In genomic region chr9:76658510-76659231, GRCh38 we compare ENCODE assay signal across 8 cellular contexts.
DNase-seq lines count a peak whose midpoint lies in the region; ATAC-seq, FAIRE-seq and TF ChIP-seq lines count a peak whose summit lies in the region.

No MANE protein-coding gene starts in this region.

- TF ChIP-seq CTCF in DOHH2 (IDR thresholded peaks at IDR 0.05; ENCODE audit: low read depth, low read length, poor library complexity, severe bottlenecking): peak; percentile 85
- TF ChIP-seq CTCF in neural cell (IDR thresholded peaks at IDR 0.05; ENCODE audit: poor library complexity, severe bottlenecking): peak; percentile 71

- H3K27ac ChIP-seq in DOHH2 (ENCODE audit: low read depth, low read length) (peak overlapping the region; percentile 6; the same call in 1 of the 2 replicates), neural cell (ENCODE audit: low read length) (no peak overlapping the region)

- H3K9me2 ChIP-seq in DOHH2 (replicated peaks; ENCODE audit: control insufficient read depth, low read length) (no peaks in the 10 kb centered on the region), neural cell (ENCODE audit: insufficient read depth, low read length) (no peaks in the 10 kb centered on the region)

- TF ChIP-seq RAD21 in neural cell (conservative IDR thresholded peaks at IDR 0.05): peak; percentile 73

- TF ChIP-seq EP300 in neural cell (conservative IDR thresholded peaks at IDR 0.05; ENCODE audit: poor library complexity, severe bottlenecking): no peak

- H3K9ac ChIP-seq in neural cell (ENCODE audit: low read length): no peak overlapping the region

- H3K79me2 ChIP-seq in DOHH2 (ENCODE audit: control insufficient read depth, low read length) (no peaks in the 10 kb centered on the region), neural cell (replicated peaks; ENCODE audit: insufficient read depth, low read length) (no peaks in the 10 kb centered on the region)

- DNase-seq in OCI-M2 (lab: John Stamatoyannopoulos, UW; ENCODE audit: unreplicated experiment): peak; percentile 8
- DNase-seq in NCI-H1048 (lab: John Stamatoyannopoulos, UW): no peak
- DNase-seq in nucleus accumbens (lab: John Stamatoyannopoulos, UW): no peak

- no peak overlapping the region for H2AFZ ChIP-seq in neural cell (ENCODE audit: low read depth, low read length)

- ATAC-seq in GM19397 (IDR thresholded peaks at IDR 0.05; ENCODE audit: unreplicated experiment) (peak; percentile 78), HG03442 (IDR thresholded peaks at IDR 0.05; ENCODE audit: unreplicated experiment) (peak; percentile 91)

- H4K20me1 ChIP-seq in DOHH2 (ENCODE audit: control insufficient read depth, insufficient read depth, low read depth, low read length): no peaks in the 10 kb centered on the region
- H4K20me1 ChIP-seq in neural cell (ENCODE audit: insufficient read depth): no peaks in the 10 kb centered on the region

- H3K9me3 ChIP-seq in DOHH2 (ENCODE audit: control insufficient read depth, insufficient read depth, low read length) (no peaks in the 10 kb centered on the region), neural cell (ENCODE audit: low read length) (no peaks in the 10 kb centered on the region)

- H3K4me3 ChIP-seq in DOHH2 (ENCODE audit: low read length) (no peak overlapping the region), neural cell (ENCODE audit: low read length) (no peak overlapping the region)

- FAIRE-seq in endometrium (lab: Jason Lieb, UNC): peak; percentile 93

- no peaks in the 10 kb centered on the region for H3K36me3 ChIP-seq in DOHH2 (ENCODE audit: control insufficient read depth, low read length)
- no peaks in the 10 kb centered on the region for H3K36me3 ChIP-seq in neural cell (ENCODE audit: insufficient read depth, low read length)

- H3K27me3 ChIP-seq in DOHH2 (ENCODE audit: control insufficient read depth, low read length) (no peaks in the 10 kb centered on the region), neural cell (ENCODE audit: insufficient read depth, low read depth, low read length) (no peaks in the 10 kb centered on the region)

- H3K4me2 ChIP-seq in DOHH2 (ENCODE audit: low read length) (peak overlapping the region; percentile 48), neural cell (ENCODE audit: low read length) (no peak overlapping the region)

- H3K4me1 ChIP-seq in DOHH2 (ENCODE audit: control insufficient read depth, low read length): peaks cover 60% of the 10 kb centered on the region

- H3F3A ChIP-seq in DOHH2 (ENCODE audit: control insufficient read depth, insufficient read depth) (no peaks in the 10 kb centered on the region), neural cell (ENCODE audit: insufficient read depth, low read length, poor library complexity, severe bottlenecking) (no peaks in the 10 kb centered on the region)

TF ChIP-seq in neural cell, 6 proteins besides CTCF, POLR2A, EP300 and RAD21:
- peak; percentile 71 for TF ChIP-seq SMC3 (conservative IDR thresholded peaks at IDR 0.05; ENCODE audit: poor library complexity)
- TF ChIP-seq POLR2AphosphoS5 (IDR thresholded peaks at IDR 0.05): no peak
TF ChIP-seq in neural cell: peak in this region for 1.
